7 cellular contexts compared by ENCODE assay signal in the genomic region with DNA sequence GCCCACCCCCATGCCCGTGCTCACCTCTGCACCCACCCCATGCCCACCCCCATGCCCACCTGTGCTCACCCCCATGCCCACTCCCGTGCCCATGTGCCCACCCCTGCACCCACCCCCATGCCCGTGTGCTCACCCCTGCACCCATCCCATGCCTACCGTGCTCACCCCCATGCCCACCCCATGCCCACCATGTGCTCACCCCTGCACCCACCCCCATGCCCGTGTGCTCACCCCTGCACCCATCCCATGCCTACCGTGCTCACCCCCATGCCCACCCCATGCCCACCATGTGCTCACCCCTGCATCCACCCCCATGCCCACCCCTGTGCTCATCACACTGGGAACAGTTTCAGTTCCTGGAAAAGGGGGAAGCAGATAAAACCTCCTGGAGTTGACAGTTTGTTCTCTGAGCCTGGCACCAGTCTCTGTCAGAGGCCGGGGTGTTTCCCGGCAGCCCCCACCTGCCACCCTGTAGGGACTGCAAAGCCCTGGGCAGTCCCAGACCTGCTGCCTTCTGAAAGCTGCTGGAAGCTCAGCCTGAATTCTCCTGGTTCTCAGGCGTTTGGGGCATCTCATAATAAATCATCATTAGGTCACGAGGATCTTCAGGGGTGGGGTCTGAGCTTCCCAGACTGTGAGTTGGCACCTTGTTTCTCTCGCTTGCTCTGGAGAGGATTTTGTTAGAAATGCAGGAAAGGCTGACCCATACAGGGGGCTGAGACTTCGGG. TPM values are rescaled to one million over a fixed set of nuclear protein-coding genes. Genes with fewer than 3 reads are reported as not detected.
DNase-seq lines count a peak whose midpoint lies in the region; ATAC-seq and TF ChIP-seq lines count a peak whose summit lies in the region.
"Not testable (repeated sequence)": the region's sequence is repeated elsewhere in the genome, so short reads cannot be mapped to it uniquely, and the experiment has no call there.

No MANE protein-coding gene starts in this region.

- peak overlapping the region in 7 of 8 donors; percentile 18 to 94 (median 64) for H3K27ac Mint-ChIP-seq in CD8-positive, alpha-beta memory T cell
- peak overlapping the region; percentile 34 for H3K27ac Mint-ChIP-seq in activated CD4-positive, alpha-beta T cell treated with anti-CD3 and anti-CD28 coated beads, Interleukin-2, amount 10 ng/mL, durations not matched to agents 24 days and 14 days
- peak overlapping the region; percentile 92 for H3K27ac Mint-ChIP-seq in activated T-helper 17 cell treated with anti-CD3 and anti-CD28 coated beads, Interleukin-2, amount 50 U/mL, for 72 hours
- H3K27ac Mint-ChIP-seq in effector memory CD8-positive, alpha-beta T cell, result peak overlapping the region; percentile 17 to 88
- peak overlapping the region; percentile 57 to 83 for H3K27ac Mint-ChIP-seq in natural killer cell
- H3K27ac Mint-ChIP-seq in stimulated activated memory B cell treated with anti-CD40 and anti-IgM and Interleukin-4, amounts not matched to agents 10 μg/mL and 1 μg/mL and 100 μg/mL, for 72 hours, result not testable (repeated sequence)

- H3K4me3 ChIP-seq in CD8-positive, alpha-beta memory T cell (ENCODE audit: low read length), result not testable (repeated sequence)

- H3K27me3 ChIP-seq in CD8-positive, alpha-beta memory T cell (ENCODE audit: insufficient read depth, low read length, poor library complexity, severe bottlenecking), result not testable (repeated sequence)

- intact Hi-C loops in activated CD4-positive, alpha-beta T cell treated with anti-CD3 and anti-CD28 coated beads, Interleukin-2, amount 10 ng/mL, durations not matched to agents 24 days and 14 days (cut with micrococcal nuclease); natural killer cell (cut with micrococcal nuclease): not testable (repeated sequence)

- peaks cover 30% of the 10 kb centered on the region for H3K36me3 ChIP-seq in CD8-positive, alpha-beta memory T cell (ENCODE audit: insufficient read depth, low read length)

- not testable (repeated sequence) for H3K9me3 Mint-ChIP-seq in CD8-positive, alpha-beta memory T cell; activated CD4-positive, alpha-beta T cell treated with anti-CD3 and anti-CD28 coated beads, Interleukin-2, amount 10 ng/mL, durations not matched to agents 24 days and 14 days; activated T-helper 17 cell treated with anti-CD3 and anti-CD28 coated beads, Interleukin-2, amount 50 U/mL, for 72 hours; effector memory CD8-positive, alpha-beta T cell; natural killer cell; stimulated activated memory B cell treated with anti-CD40 and anti-IgM and Interleukin-4, amounts not matched to agents 10 μg/mL and 1 μg/mL and 100 μg/mL, for 72 hours

- not testable (repeated sequence) for H3K27me3 Mint-ChIP-seq in CD8-positive, alpha-beta memory T cell; activated CD4-positive, alpha-beta T cell treated with anti-CD3 and anti-CD28 coated beads, Interleukin-2, amount 10 ng/mL, durations not matched to agents 24 days and 14 days; activated T-helper 17 cell treated with anti-CD3 and anti-CD28 coated beads, Interleukin-2, amount 50 U/mL, for 72 hours; effector memory CD8-positive, alpha-beta T cell; natural killer cell (ENCODE audit: low read depth in 2 of 2); stimulated activated memory B cell treated with anti-CD40 and anti-IgM and Interleukin-4, amounts not matched to agents 10 μg/mL and 1 μg/mL and 100 μg/mL, for 72 hours

- peaks cover 15 to 66% (median 25%) of the 10 kb centered on the region in 3 donors for H3K36me3 Mint-ChIP-seq in CD8-positive, alpha-beta memory T cell
- peaks cover 56% of the 10 kb centered on the region for H3K36me3 Mint-ChIP-seq in activated CD4-positive, alpha-beta T cell treated with anti-CD3 and anti-CD28 coated beads, Interleukin-2, amount 10 ng/mL, durations not matched to agents 24 days and 14 days (ENCODE audit: low read depth)
- H3K36me3 Mint-ChIP-seq in activated T-helper 17 cell treated with anti-CD3 and anti-CD28 coated beads, Interleukin-2, amount 50 U/mL, for 72 hours (ENCODE audit: low read depth), result peaks cover 82% of the 10 kb centered on the region
- H3K36me3 Mint-ChIP-seq in effector memory CD8-positive, alpha-beta T cell (ENCODE audit: insufficient read depth), result peaks cover 71% of the 10 kb centered on the region
- H3K36me3 Mint-ChIP-seq in natural killer cell, result peaks cover 13% of the 10 kb centered on the region
- H3K36me3 Mint-ChIP-seq in stimulated activated memory B cell treated with anti-CD40 and anti-IgM and Interleukin-4, amounts not matched to agents 10 μg/mL and 1 μg/mL and 100 μg/mL, for 72 hours, result peaks cover 63% of the 10 kb centered on the region

- not testable (repeated sequence) for ATAC-seq in activated T-helper 17 cell treated with anti-CD3 and anti-CD28 coated beads, Interleukin-2, amount 50 U/mL, for 72 hours (replicated peaks); effector memory CD8-positive, alpha-beta T cell (replicated peaks); natural killer cell
- peak; percentile 79 for ATAC-seq in stimulated activated memory B cell treated with anti-CD40 and anti-IgM and Interleukin-4, amounts not matched to agents 10 μg/mL and 1 μg/mL and 100 μg/mL, for 72 hours

- not testable (repeated sequence) for H3K9me3 ChIP-seq in CD8-positive, alpha-beta memory T cell (ENCODE audit: low read length)

- not testable (repeated sequence) for H3K27ac ChIP-seq in CD8-positive, alpha-beta memory T cell (ENCODE audit: low read depth, low read length)

- POLR2A ChIA-PET in CD8-positive, alpha-beta memory T cell (lab: Charles Lee), result not testable (repeated sequence)

- CTCF ChIA-PET in CD8-positive, alpha-beta memory T cell (lab: Charles Lee), result interaction anchor here (1.4 kb wide), 1 partner anchor 18 kb away, joined by 3 read pairs; no protein-coding TSS in a partner anchor

- not testable (repeated sequence) for TF ChIP-seq CTCF in natural killer cell (IDR thresholded peaks at IDR 0.05)

- peaks cover 32% of the 10 kb centered on the region for H3K4me1 ChIP-seq in CD8-positive, alpha-beta memory T cell (ENCODE audit: insufficient read depth, low read length)

- peaks cover 29 to 52% (median 49%) of the 10 kb centered on the region in 3 donors for H3K4me1 Mint-ChIP-seq in CD8-positive, alpha-beta memory T cell
- peaks cover 43% of the 10 kb centered on the region for H3K4me1 Mint-ChIP-seq in activated CD4-positive, alpha-beta T cell treated with anti-CD3 and anti-CD28 coated beads, Interleukin-2, amount 10 ng/mL, durations not matched to agents 24 days and 14 days
- H3K4me1 Mint-ChIP-seq in activated T-helper 17 cell treated with anti-CD3 and anti-CD28 coated beads, Interleukin-2, amount 50 U/mL, for 72 hours, result peaks cover 45% of the 10 kb centered on the region
- H3K4me1 Mint-ChIP-seq in effector memory CD8-positive, alpha-beta T cell (ENCODE audit: low read depth in 2 of 2), result peaks cover 32 to 51% of the 10 kb centered on the region in 2 donors
- H3K4me1 Mint-ChIP-seq in natural killer cell, result peaks cover 35 to 47% of the 10 kb centered on the region in 2 donors
- H3K4me1 Mint-ChIP-seq in stimulated activated memory B cell treated with anti-CD40 and anti-IgM and Interleukin-4, amounts not matched to agents 10 μg/mL and 1 μg/mL and 100 μg/mL, for 72 hours, result peaks cover 14% of the 10 kb centered on the region

- DNase-seq in CD8-positive, alpha-beta memory T cell; activated CD4-positive, alpha-beta T cell treated with anti-CD3 and anti-CD28 coated beads, Interleukin-2, amount 10 ng/mL, durations not matched to agents 24 days and 14 days; effector memory CD8-positive, alpha-beta T cell; natural killer cell: not testable (repeated sequence)
- DNase-seq in NOMO-1 treated with dmso at 0.1 percent for 144 hours (lab: John Stamatoyannopoulos, UW; ENCODE audit: unreplicated experiment), result peak; percentile 39

- peak overlapping the region in 1 of 7 donors; percentile 36 for H3K4me3 Mint-ChIP-seq in CD8-positive, alpha-beta memory T cell
- H3K4me3 Mint-ChIP-seq in activated CD4-positive, alpha-beta T cell treated with anti-CD3 and anti-CD28 coated beads, Interleukin-2, amount 10 ng/mL, durations not matched to agents 24 days and 14 days; effector memory CD8-positive, alpha-beta T cell; natural killer cell; stimulated activated memory B cell treated with anti-CD40 and anti-IgM and Interleukin-4, amounts not matched to agents 10 μg/mL and 1 μg/mL and 100 μg/mL, for 72 hours: not testable (repeated sequence)
- H3K4me3 Mint-ChIP-seq in activated T-helper 17 cell treated with anti-CD3 and anti-CD28 coated beads, Interleukin-2, amount 50 U/mL, for 72 hours, result peak overlapping the region; percentile 64

RNA-seq across cellular contexts. Expression of gene UVSSA, which starts 13.0 kb away (rescaled TPM):
- 10 to 100 TPM; 16.8 to 19.0 TPM for total RNA-seq in CD8-positive, alpha-beta memory T cell
- 6.9 TPM for polyA plus RNA-seq in CD8-positive, alpha-beta memory T cell
- total RNA-seq in activated CD4-positive, alpha-beta T cell treated with anti-CD3 and anti-CD28 coated beads, Interleukin-2, amount 10 ng/mL, durations not matched to agents 24 days and 14 days, result 28.3 and 28.4 TPM in 2 replicates
- total RNA-seq in activated T-helper 17 cell treated with anti-CD3 and anti-CD28 coated beads, Interleukin-2, amount 50 U/mL, for 72 hours, result 10 to 100 TPM; 15.8 to 22.3 TPM
- total RNA-seq in natural killer cell, result 10 to 100 TPM; 48.0 to 59.4 (median 56.4) TPM

RNA-seq across cellular contexts. Expression of gene MAEA, which starts 44.3 kb away (rescaled TPM):
- total RNA-seq in CD8-positive, alpha-beta memory T cell, result 10 to 100 TPM; 59.4 to 63.8 TPM
- 75.3 TPM for polyA plus RNA-seq in CD8-positive, alpha-beta memory T cell
- total RNA-seq in activated CD4-positive, alpha-beta T cell treated with anti-CD3 and anti-CD28 coated beads, Interleukin-2, amount 10 ng/mL, durations not matched to agents 24 days and 14 days, result 61.3 and 62.6 TPM in 2 replicates
- 10 to 100 TPM; 61.4 to 62.8 TPM for total RNA-seq in activated T-helper 17 cell treated with anti-CD3 and anti-CD28 coated beads, Interleukin-2, amount 50 U/mL, for 72 hours
- total RNA-seq in natural killer cell, result 10 to 100 TPM; 63.5 to 89.2 (median 64.0) TPM
